ENCODE assay signal across 37 cellular contexts in genomic region chr2:84629550-84629949, GRCh38.
"Had no signal": no experiment of that assay in that cellular context is flagged by ENCODE, and none has a peak within 500 bp of the region (broad histone marks: within the 10 kb centered on the region; RNA-seq: fewer than 3 reads in every experiment).

No MANE protein-coding gene starts in this region.

- H3K27me3 Mint-ChIP-seq: activated naive CD4-positive, alpha-beta T cell treated with anti-CD3 and anti-CD28 coated beads, Interleukin-2, amount 10 ng/mL, durations not matched to agents 7 days and 5 days; activated naive CD4-positive, alpha-beta T cell treated with anti-CD3 and anti-CD28 coated beads, Interleukin-2, amount 50 U/mL, for 24 hours; activated naive CD8-positive, alpha-beta T cell; activated naive CD8-positive, alpha-beta T cell treated with anti-CD3 and anti-CD28 coated beads for 36 hours; activated naive CD8-positive, alpha-beta T cell treated with anti-CD3 and anti-CD28 coated beads, Interleukin-2, amount 50 U/mL, for 24 hours; activated T-cell treated with anti-CD3 and anti-CD28 coated beads, Interleukin-2, amount 50 U/mL, for 24 hours; activated T-helper 17 cell treated with anti-CD3 and anti-CD28 coated beads, Interleukin-2, amount 50 U/mL, for 72 hours; central memory CD8-positive, alpha-beta T cell had no signal

- H3K9me3 Mint-ChIP-seq: activated naive CD4-positive, alpha-beta T cell treated with anti-CD3 and anti-CD28 coated beads for 36 hours; activated naive CD4-positive, alpha-beta T cell treated with anti-CD3 and anti-CD28 coated beads, Interleukin-2, amount 10 ng/mL, durations not matched to agents 7 days and 5 days; activated naive CD4-positive, alpha-beta T cell treated with anti-CD3 and anti-CD28 coated beads, Interleukin-2, amount 50 U/mL, for 24 hours; activated naive CD4-positive, alpha-beta T cell treated with anti-CD3 and anti-CD28 coated beads, Interleukin-2, amount 50 U/mL, for 72 hours; activated naive CD8-positive, alpha-beta T cell treated with anti-CD3 and anti-CD28 coated beads for 36 hours; activated naive CD8-positive, alpha-beta T cell treated with anti-CD3 and anti-CD28 coated beads, Interleukin-2, amount 10 ng/mL, durations not matched to agents 7 days and 5 days; activated naive CD8-positive, alpha-beta T cell treated with anti-CD3 and anti-CD28 coated beads, Interleukin-2, amount 50 U/mL, for 24 hours; activated T-cell treated with anti-CD3 and anti-CD28 coated beads, Interleukin-2, amount 50 U/mL, for 24 hours; activated T-cell treated with anti-CD3 and anti-CD28 coated beads, Interleukin-2, amount 50 U/mL, for 4 hours; activated T-cell treated with anti-CD3 and anti-CD28 coated beads, Interleukin-2, amount 50 U/mL, for 72 hours; activated T-helper 1 cell treated with anti-CD3 and anti-CD28 coated beads, Interleukin-12 subunit alpha, Interleukin-12 subunit beta, Interleukin-2, Interleukin-4 antibody, amounts not matched to agents 30 ng/mL and 10 ng/mL and 1 ng/mL, durations not matched to agents 14 hours and 24 hours and 36 hours; activated T-helper 17 cell treated with anti-CD3 and anti-CD28 coated beads, Interleukin-2, amount 50 U/mL, for 72 hours; activated T-helper 2 cell treated with anti-CD3 and anti-CD28 coated beads, Interferon-gamma antibody, Interleukin-2, Interleukin-4, amounts not matched to agents 10 μg/mL and 5 μg/mL and 100 μg/mL, durations not matched to agents 14 hours and 24 hours and 36 hours; brain; central memory CD8-positive, alpha-beta T cell had no signal

- DNase-seq: activated effector memory CD4-positive, alpha-beta T cell treated with anti-CD3 and anti-CD28 coated beads, Interleukin-2, amount 50 U/mL, for 16 hours; activated effector memory CD4-positive, alpha-beta T cell treated with Interleukin-2 at 50 U/mL for 16 hours; activated gamma-delta T cell; activated gamma-delta T cell treated with Interleukin-2 at 50 U/mL for 16 hours; activated naive CD4-positive, alpha-beta T cell; activated naive CD4-positive, alpha-beta T cell treated with anti-CD3 and anti-CD28 coated beads for 36 hours; activated naive CD4-positive, alpha-beta T cell treated with anti-CD3 and anti-CD28 coated beads, Interleukin-2, amount 10 ng/mL, durations not matched to agents 7 days and 5 days; activated naive CD4-positive, alpha-beta T cell treated with anti-CD3 and anti-CD28 coated beads, Interleukin-2, amount 50 U/mL, for 16 hours; activated naive CD4-positive, alpha-beta T cell treated with Interleukin-2 at 50 U/mL for 16 hours; activated naive CD8-positive, alpha-beta T cell treated with anti-CD3 and anti-CD28 coated beads for 36 hours; activated naive CD8-positive, alpha-beta T cell treated with anti-CD3 and anti-CD28 coated beads, Interleukin-2, amount 10 ng/mL, durations not matched to agents 7 days and 5 days; activated naive CD8-positive, alpha-beta T cell treated with anti-CD3 and anti-CD28 coated beads, Interleukin-2, amount 50 U/mL, for 24 hours; activated T-cell treated with anti-CD3 and anti-CD28 coated beads, Interleukin-2, amount 50 U/mL, for 1 hour; activated T-cell treated with anti-CD3 and anti-CD28 coated beads, Interleukin-2, amount 50 U/mL, for 24 hours; activated T-cell treated with anti-CD3 and anti-CD28 coated beads, Interleukin-2, amount 50 U/mL, for 4 hours; activated T-cell treated with anti-CD3 and anti-CD28 coated beads, Interleukin-2, amount 50 U/mL, for 48 hours; activated T-cell treated with anti-CD3 and anti-CD28 coated beads, Interleukin-2, amount 50 U/mL, for 72 hours; adrenal gland; amygdala; anterior cingulate cortex; aorta; body of pancreas; brain microvascular endothelial cell; caudate nucleus; central memory CD4-positive, alpha-beta T cell; cerebellar nuclear complex had no signal

- H3K9me3 ChIP-seq: adrenal gland, ascending aorta, body of pancreas, breast epithelium had no signal

- ATAC-seq: activated naive CD4-positive, alpha-beta T cell treated with anti-CD3 and anti-CD28 coated beads, Interleukin-2, amount 50 U/mL, for 72 hours; activated naive CD8-positive, alpha-beta T cell treated with anti-CD3 and anti-CD28 coated beads, Interleukin-2, amount 50 U/mL, for 24 hours; activated T-cell treated with anti-CD3 and anti-CD28 coated beads, Interleukin-2, amount 50 U/mL, for 4 hours; activated T-cell treated with anti-CD3 and anti-CD28 coated beads, Interleukin-2, amount 50 U/mL, for 72 hours; activated T-helper 17 cell treated with anti-CD3 and anti-CD28 coated beads, Interleukin-2, amount 50 U/mL, for 72 hours; body of pancreas had no signal

- H3K4me3 ChIP-seq: adrenal gland, ascending aorta, body of pancreas, breast epithelium, cardiac muscle cell had no signal

- H3K27ac ChIP-seq: adrenal gland, ascending aorta, body of pancreas, brain microvascular endothelial cell, breast epithelium, cardiac muscle cell had no signal

- H3K4me1 ChIP-seq: adrenal gland, ascending aorta, breast epithelium had no signal

- H3K27ac Mint-ChIP-seq: activated naive CD4-positive, alpha-beta T cell treated with anti-CD3 and anti-CD28 coated beads for 36 hours; activated naive CD4-positive, alpha-beta T cell treated with anti-CD3 and anti-CD28 coated beads, Interleukin-2, amount 10 ng/mL, durations not matched to agents 7 days and 5 days; activated naive CD4-positive, alpha-beta T cell treated with anti-CD3 and anti-CD28 coated beads, Interleukin-2, amount 50 U/mL, for 24 hours; activated naive CD4-positive, alpha-beta T cell treated with anti-CD3 and anti-CD28 coated beads, Interleukin-2, amount 50 U/mL, for 72 hours; activated naive CD8-positive, alpha-beta T cell; activated naive CD8-positive, alpha-beta T cell treated with anti-CD3 and anti-CD28 coated beads for 36 hours; activated naive CD8-positive, alpha-beta T cell treated with anti-CD3 and anti-CD28 coated beads, Interleukin-2, amount 10 ng/mL, durations not matched to agents 7 days and 5 days; activated naive CD8-positive, alpha-beta T cell treated with anti-CD3 and anti-CD28 coated beads, Interleukin-2, amount 50 U/mL, for 24 hours; activated T-cell treated with anti-CD3 and anti-CD28 coated beads, Interleukin-2, amount 50 U/mL, for 24 hours; activated T-cell treated with anti-CD3 and anti-CD28 coated beads, Interleukin-2, amount 50 U/mL, for 72 hours; activated T-helper 1 cell treated with anti-CD3 and anti-CD28 coated beads, Interleukin-12 subunit alpha, Interleukin-12 subunit beta, Interleukin-2, Interleukin-4 antibody, amounts not matched to agents 30 ng/mL and 10 ng/mL and 1 ng/mL, durations not matched to agents 14 hours and 24 hours and 36 hours; activated T-helper 17 cell treated with anti-CD3 and anti-CD28 coated beads, Interleukin-2, amount 50 U/mL, for 72 hours; activated T-helper 2 cell treated with anti-CD3 and anti-CD28 coated beads, Interferon-gamma antibody, Interleukin-2, Interleukin-4, amounts not matched to agents 10 μg/mL and 5 μg/mL and 100 μg/mL, durations not matched to agents 14 hours and 24 hours and 36 hours; brain had no signal

- H3K4me1 Mint-ChIP-seq: brain had no signal

- H3K36me3 Mint-ChIP-seq: activated naive CD4-positive, alpha-beta T cell treated with anti-CD3 and anti-CD28 coated beads, Interleukin-2, amount 10 ng/mL, durations not matched to agents 7 days and 5 days; activated naive CD4-positive, alpha-beta T cell treated with anti-CD3 and anti-CD28 coated beads, Interleukin-2, amount 50 U/mL, for 72 hours; activated naive CD8-positive, alpha-beta T cell treated with anti-CD3 and anti-CD28 coated beads for 36 hours; activated naive CD8-positive, alpha-beta T cell treated with anti-CD3 and anti-CD28 coated beads, Interleukin-2, amount 10 ng/mL, durations not matched to agents 7 days and 5 days; brain had no signal

- H3K27me3 ChIP-seq: adrenal gland, ascending aorta, body of pancreas, brain microvascular endothelial cell, breast epithelium had no signal

- H3K4me3 Mint-ChIP-seq: activated naive CD4-positive, alpha-beta T cell treated with anti-CD3 and anti-CD28 coated beads for 36 hours; activated naive CD4-positive, alpha-beta T cell treated with anti-CD3 and anti-CD28 coated beads, Interleukin-2, amount 10 ng/mL, durations not matched to agents 7 days and 5 days; activated naive CD4-positive, alpha-beta T cell treated with anti-CD3 and anti-CD28 coated beads, Interleukin-2, amount 50 U/mL, for 24 hours; activated naive CD8-positive, alpha-beta T cell; activated naive CD8-positive, alpha-beta T cell treated with anti-CD3 and anti-CD28 coated beads for 36 hours; activated naive CD8-positive, alpha-beta T cell treated with anti-CD3 and anti-CD28 coated beads, Interleukin-2, amount 10 ng/mL, durations not matched to agents 7 days and 5 days; activated naive CD8-positive, alpha-beta T cell treated with anti-CD3 and anti-CD28 coated beads, Interleukin-2, amount 50 U/mL, for 24 hours; activated T-cell treated with anti-CD3 and anti-CD28 coated beads, Interleukin-2, amount 50 U/mL, for 24 hours; activated T-cell treated with anti-CD3 and anti-CD28 coated beads, Interleukin-2, amount 50 U/mL, for 4 hours; activated T-cell treated with anti-CD3 and anti-CD28 coated beads, Interleukin-2, amount 50 U/mL, for 72 hours; activated T-helper 1 cell treated with anti-CD3 and anti-CD28 coated beads, Interleukin-12 subunit alpha, Interleukin-12 subunit beta, Interleukin-2, Interleukin-4 antibody, amounts not matched to agents 30 ng/mL and 10 ng/mL and 1 ng/mL, durations not matched to agents 14 hours and 24 hours and 36 hours; activated T-helper 17 cell treated with anti-CD3 and anti-CD28 coated beads, Interleukin-2, amount 50 U/mL, for 72 hours; brain; central memory CD8-positive, alpha-beta T cell had no signal

- H3K36me3 ChIP-seq: adrenal gland, ascending aorta, brain microvascular endothelial cell, breast epithelium, cardiac muscle cell had no signal
